Comparison of ENCODE assay signal across 1 cellular context in genomic region chr1:202811296-202812175, GRCh38.
TF ChIP-seq lines count a peak whose summit lies in the region.

No MANE protein-coding gene starts in this region.

TF ChIP-seq in H1, 55 proteins besides CTCF, POLR2A, EP300 and RAD21 (continued from another document):
- TF ChIP-seq, protein P1, sequence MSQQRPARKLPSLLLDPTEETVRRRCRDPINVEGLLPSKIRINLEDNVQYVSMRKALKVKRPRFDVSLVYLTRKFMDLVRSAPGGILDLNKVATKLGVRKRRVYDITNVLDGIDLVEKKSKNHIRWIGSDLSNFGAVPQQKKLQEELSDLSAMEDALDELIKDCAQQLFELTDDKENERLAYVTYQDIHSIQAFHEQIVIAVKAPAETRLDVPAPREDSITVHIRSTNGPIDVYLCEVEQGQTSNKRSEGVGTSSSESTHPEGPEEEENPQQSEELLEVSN (IDR thresholded peaks at IDR 0.05): peak; percentile 79
- TF ChIP-seq SP4 (IDR thresholded peaks at IDR 0.05; ENCODE audit: low read length) (no peak), CHD2 (IDR thresholded peaks at IDR 0.05; ENCODE audit: low read length) (no peak), SAP30 (IDR thresholded peaks at IDR 0.05; ENCODE audit: insufficient read depth, insufficient replicate concordance, low read length) (no peak), HDAC2 (IDR thresholded peaks at IDR 0.05; ENCODE audit: borderline replicate concordance in 1 of 2, low read depth in 2 of 2, low read length in 2 of 2) (peak in 1 of 2 experiments; percentile 63; a peak in 1 of 4 replicates), POLR2AphosphoS5 (IDR thresholded peaks at IDR 0.05; ENCODE audit: low read depth, low read length) (peak; percentile 58), NRF1 (IDR thresholded peaks at IDR 0.05; ENCODE audit: low read depth, low read length) (no peak), CTBP2 (IDR thresholded peaks at IDR 0.05; ENCODE audit: borderline replicate concordance, insufficient read depth, insufficient read length, low read length) (no peak), RBBP5 (IDR thresholded peaks at IDR 0.05; ENCODE audit: borderline replicate concordance, low read depth, low read length) (no peak; the same call in 1 of the 2 replicates), FOSL1 (IDR thresholded peaks at IDR 0.05; ENCODE audit: insufficient read depth, low read depth, low read length) (no peak), GABPA (IDR thresholded peaks at IDR 0.05; ENCODE audit: borderline replicate concordance, insufficient read depth, low read length) (no peak), ZNF274 (IDR thresholded peaks at IDR 0.05; ENCODE audit: borderline replicate concordance, extremely low read depth, low read length) (no peak)
